14 cellular contexts compared by ENCODE assay signal in the genomic region with DNA sequence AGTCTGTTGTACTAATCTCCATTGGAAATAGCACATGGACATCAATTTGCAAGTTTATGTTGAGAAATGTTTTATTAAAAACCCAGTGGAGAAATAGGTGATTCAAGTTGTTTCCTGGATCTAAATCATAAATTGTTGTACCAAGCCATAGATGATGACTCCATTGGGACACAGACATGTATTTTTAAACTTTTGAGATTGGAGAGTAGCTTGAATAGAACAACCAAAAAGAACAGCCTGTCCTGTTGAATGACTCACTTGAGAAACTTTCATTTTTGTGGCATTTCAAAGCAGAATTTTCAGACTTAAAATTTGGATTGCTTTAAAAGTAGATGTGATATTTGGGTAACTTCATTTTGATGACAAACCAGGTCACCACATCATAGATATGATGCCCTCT.
"Had no signal": no experiment of that assay in that cellular context is flagged by ENCODE, and none has a peak within 500 bp of the region (broad histone marks: within the 10 kb centered on the region; RNA-seq: fewer than 3 reads in every experiment).

No MANE protein-coding gene starts in this region.

- H3K4me3 ChIP-seq: heart left ventricle, left lung, testis, uterus had no signal

- H3K9me3 ChIP-seq: heart left ventricle, left lung, SK-N-SH, testis, uterus had no signal

- H3K27ac ChIP-seq: left lung, parathyroid adenoma had no signal

- H3K9ac ChIP-seq: parathyroid adenoma, SK-N-SH had no signal

- H3K36me3 ChIP-seq: heart left ventricle, left lung, uterus had no signal

- H3K4me2 ChIP-seq: SK-N-SH had no signal

- H3K79me2 ChIP-seq: parathyroid adenoma had no signal

- H2AFZ ChIP-seq: parathyroid adenoma had no signal

- H3K27me3 ChIP-seq: left lung, testis, uterus had no signal

- DNase-seq: activated CD4-positive, alpha-beta T cell treated with anti-CD3 and anti-CD28 coated beads for 4 hours; activated naive CD4-positive, alpha-beta T cell treated with Interleukin-2 at 50 U/mL for 16 hours; activated naive CD8-positive, alpha-beta T cell treated with anti-CD3 and anti-CD28 coated beads, Interleukin-2, amount 50 U/mL, for 24 hours; erythroblast; heart left ventricle; left lung; naive B cell; SK-N-SH; stimulated activated CD4-positive, alpha-beta T cell treated with anti-CD3 and anti-CD28 coated beads, Interleukin-12 subunit alpha, Interleukin-12 subunit beta, amount 100 ng/mL, for 4 hours; stimulated activated naive CD4-positive, alpha-beta T cell; T-helper 1 cell; testis; uterus had no signal

- ATAC-seq: activated naive CD8-positive, alpha-beta T cell treated with anti-CD3 and anti-CD28 coated beads, Interleukin-2, amount 50 U/mL, for 24 hours; left lung had no signal

- H3K4me1 ChIP-seq: left lung, parathyroid adenoma, testis, uterus had no signal
